In the genomic region with DNA sequence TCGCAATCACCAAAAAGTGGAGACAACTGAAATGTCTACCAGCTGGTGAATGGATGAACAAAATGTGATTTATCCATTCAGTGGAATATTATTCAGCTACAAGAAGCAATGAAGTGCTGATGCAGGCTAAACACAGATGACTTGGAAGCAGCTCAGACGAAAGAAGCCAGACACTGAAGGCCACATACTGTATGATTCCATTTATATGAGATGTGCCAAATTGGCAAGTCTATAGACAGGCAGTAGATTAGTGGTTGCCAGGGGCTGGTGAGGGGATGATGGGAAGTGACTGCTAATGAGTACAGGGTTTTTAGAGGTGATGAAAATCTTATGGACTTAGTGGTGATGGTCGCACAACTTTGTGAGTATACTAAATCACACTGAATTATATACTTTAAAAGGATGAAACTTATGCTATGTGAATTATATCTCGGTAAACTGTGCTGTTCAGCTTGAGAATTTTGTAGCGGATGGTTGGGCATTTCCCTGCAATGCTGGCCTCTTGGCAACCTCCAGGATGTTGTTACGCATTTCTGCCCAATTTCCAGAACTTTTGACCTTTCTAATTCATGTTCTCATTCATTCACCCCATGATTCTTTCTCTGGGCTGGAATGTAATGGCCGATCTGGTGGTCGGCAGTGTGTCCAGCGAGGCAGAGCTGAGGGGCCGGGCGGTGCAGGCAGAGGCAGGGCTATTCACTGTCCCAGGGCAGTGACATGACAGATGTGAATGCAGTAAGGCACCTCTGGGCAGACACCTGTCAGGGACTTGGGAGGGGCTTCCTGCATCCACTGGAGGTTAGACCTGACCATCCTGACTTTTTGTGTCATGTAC, we compare ENCODE assay signal across 14 cellular contexts. TPM values are rescaled to one million over a fixed set of nuclear protein-coding genes. Genes with fewer than 3 reads are reported as not detected.
"Had no signal": no experiment of that assay in that cellular context is flagged by ENCODE, and none has a peak within 500 bp of the region (broad histone marks: within the 10 kb centered on the region; RNA-seq: fewer than 3 reads in every experiment).

No MANE protein-coding gene starts in this region.

- H3K27me3 Mint-ChIP-seq: stimulated activated naive CD8-positive, alpha-beta T cell treated with anti-CD3 and anti-CD28 coated beads, Interleukin-15, Interleukin-2, amounts not matched to agents 100 ng/mL and 50 ng/mL, for 24 hours had no signal

- ATAC-seq: gastroesophageal sphincter, left lobe of liver, sciatic nerve, upper lobe of right lung had no signal

- H3K4me1 ChIP-seq: prostate gland had no signal

- H3K27ac Mint-ChIP-seq: activated naive CD4-positive, alpha-beta T cell treated with anti-CD3 and anti-CD28 coated beads for 36 hours; nephron progenitor cell; stimulated activated naive CD8-positive, alpha-beta T cell treated with anti-CD3 and anti-CD28 coated beads, Interleukin-15, Interleukin-2, amounts not matched to agents 100 ng/mL and 50 ng/mL, for 24 hours had no signal

- H3K9me3 ChIP-seq: ascending aorta, gastroesophageal sphincter, prostate gland, thoracic aorta, upper lobe of right lung had no signal

- H3K4me3 Mint-ChIP-seq: activated naive CD4-positive, alpha-beta T cell treated with anti-CD3 and anti-CD28 coated beads for 36 hours; nephron progenitor cell; stimulated activated naive CD8-positive, alpha-beta T cell treated with anti-CD3 and anti-CD28 coated beads, Interleukin-15, Interleukin-2, amounts not matched to agents 100 ng/mL and 50 ng/mL, for 24 hours had no signal

- H3K27ac ChIP-seq: ascending aorta, coronary artery, prostate gland, thoracic aorta, upper lobe of right lung had no signal

- DNase-seq: activated CD4-positive, CD25-positive, alpha-beta regulatory T cell treated with anti-CD3 and anti-CD28 coated beads, Interleukin-2, amount 50 U/mL, for 72 hours; activated naive CD4-positive, alpha-beta T cell treated with anti-CD3 and anti-CD28 coated beads for 36 hours; islet precursor cell; mesendoderm; nephron progenitor cell; upper lobe of right lung had no signal

- H3K9me3 Mint-ChIP-seq: activated naive CD4-positive, alpha-beta T cell treated with anti-CD3 and anti-CD28 coated beads for 36 hours; nephron progenitor cell; stimulated activated naive CD8-positive, alpha-beta T cell treated with anti-CD3 and anti-CD28 coated beads, Interleukin-15, Interleukin-2, amounts not matched to agents 100 ng/mL and 50 ng/mL, for 24 hours had no signal

- H3K27me3 ChIP-seq: ascending aorta, gastroesophageal sphincter, upper lobe of right lung had no signal

- H3K36me3 ChIP-seq: ascending aorta, gastroesophageal sphincter, prostate gland, thoracic aorta, upper lobe of right lung had no signal

- H3K4me3 ChIP-seq: ascending aorta, coronary artery, gastroesophageal sphincter, prostate gland, thoracic aorta, upper lobe of right lung had no signal

RNA-seq across cellular contexts. Expression of a gene that starts 21.9 kb away (rescaled TPM):
- total RNA-seq: ascending aorta had no signal
